9 cellular contexts compared by ENCODE assay signal in the genomic region with DNA sequence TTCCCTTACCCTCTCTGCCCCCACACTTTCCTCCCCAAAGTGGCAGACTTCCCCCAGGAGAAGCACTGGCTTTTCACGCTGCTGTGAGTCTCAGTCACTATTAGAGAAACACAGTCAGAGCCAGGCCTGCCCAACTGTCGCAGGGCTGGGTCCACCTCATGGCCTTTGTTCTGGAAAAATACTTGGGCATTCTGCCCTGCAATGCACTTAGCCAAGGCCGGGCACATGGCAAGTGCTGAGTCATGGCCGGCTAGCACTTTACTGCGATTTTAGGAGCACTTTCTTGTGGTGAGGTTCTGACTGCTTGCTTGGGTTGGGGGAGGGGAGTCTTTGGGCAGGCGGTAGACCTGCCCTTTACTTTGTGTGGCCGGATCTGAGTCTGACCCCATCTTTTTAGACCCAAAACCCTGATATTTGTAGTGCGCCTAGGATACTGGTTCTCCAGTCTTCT. TPM values are rescaled to one million over a fixed set of nuclear protein-coding genes. Genes with fewer than 3 reads are reported as not detected.
DNase-seq lines count a peak whose midpoint lies in the region; ATAC-seq and TF ChIP-seq lines count a peak whose summit lies in the region.
"Had no signal": no experiment of that assay in that cellular context is flagged by ENCODE, and none has a peak within 500 bp of the region (broad histone marks: within the 10 kb centered on the region; RNA-seq: fewer than 3 reads in every experiment).

No MANE protein-coding gene starts in this region.

- H3K27me3 ChIP-seq in CD8-positive, alpha-beta memory T cell (ENCODE audit: insufficient read depth, low read length, poor library complexity, severe bottlenecking), result no peaks in the 10 kb centered on the region
- H3K27me3 ChIP-seq in subcutaneous abdominal adipose tissue (ENCODE audit: control insufficient read depth in 5 of 5, insufficient read depth in 4 of 5, low read length in 5 of 5), result peaks cover 0 to 3% (median 0%) of the 10 kb centered on the region in 5 donors
- H3K27me3 ChIP-seq in CD4-positive, alpha-beta memory T cell (ENCODE audit: insufficient read depth, low read length), result no peaks in the 10 kb centered on the region
- no peaks in the 10 kb centered on the region for H3K27me3 ChIP-seq in BE2C

- no peak overlapping the region for H3K27ac Mint-ChIP-seq in CD8-positive, alpha-beta memory T cell
- peak overlapping the region; percentile 90 for H3K27ac Mint-ChIP-seq in chondrocyte (ENCODE audit: unreplicated experiment)
- no peak overlapping the region for H3K27ac Mint-ChIP-seq in CD4-positive, alpha-beta memory T cell

- no peaks in the 10 kb centered on the region for H3K27me3 Mint-ChIP-seq in CD8-positive, alpha-beta memory T cell
- no peaks in the 10 kb centered on the region for H3K27me3 Mint-ChIP-seq in chondrocyte (ENCODE audit: low read depth)
- H3K27me3 Mint-ChIP-seq in CD4-positive, alpha-beta memory T cell, result no peaks in the 10 kb centered on the region
- H3K27me3 Mint-ChIP-seq: naive B cell had no signal

- DNase-seq in CD8-positive, alpha-beta memory T cell, result no peak
- DNase-seq in MV-4-11 (lab: John Stamatoyannopoulos, UW) (peak; percentile 63), chondrocyte (ENCODE audit: low spot score) (no peak), left colon (peak; percentile 81 to 91), BE2C (no peak)
- DNase-seq in CD4-positive, alpha-beta memory T cell, result no peak
- DNase-seq in central memory CD4-positive, alpha-beta T cell, result no peak
- DNase-seq: naive B cell had no signal

- CTCF ChIA-PET in CD8-positive, alpha-beta memory T cell (lab: Charles Lee), result no interaction called here
- CTCF ChIA-PET in CD4-positive, alpha-beta memory T cell (lab: Charles Lee; ENCODE audit: partially characterized antibody), result no interaction called here

- H3K4me1 ChIP-seq in CD8-positive, alpha-beta memory T cell (ENCODE audit: insufficient read depth, low read length), result no peaks in the 10 kb centered on the region
- H3K4me1 ChIP-seq in subcutaneous abdominal adipose tissue (ENCODE audit: control insufficient read depth in 5 of 5, insufficient read depth in 5 of 5, low read length in 5 of 5) (peaks cover 38 to 88% (median 77%) of the 10 kb centered on the region in 5 donors), BE2C (peaks cover 11% of the 10 kb centered on the region)
- no peaks in the 10 kb centered on the region for H3K4me1 ChIP-seq in CD4-positive, alpha-beta memory T cell (ENCODE audit: insufficient read depth, low read length)

- intact Hi-C loops in left colon (cut with DNase I, micrococcal nuclease), result no loop called here
- intact Hi-C loops in CD4-positive, alpha-beta memory T cell (cut with micrococcal nuclease), result no loop called here

- no peaks in the 10 kb centered on the region for H3K9me3 ChIP-seq in CD8-positive, alpha-beta memory T cell (ENCODE audit: low read length)
- H3K9me3 ChIP-seq in subcutaneous abdominal adipose tissue (ENCODE audit: control insufficient read depth in 5 of 5, low read length in 5 of 5) (no peaks in the 10 kb centered on the region), BE2C (no peaks in the 10 kb centered on the region)
- H3K9me3 ChIP-seq in CD4-positive, alpha-beta memory T cell (ENCODE audit: control insufficient read depth in 1 of 2, low read length in 2 of 2), result no peaks in the 10 kb centered on the region

- no peak for TF ChIP-seq CTCF in chondrocyte (IDR thresholded peaks at IDR 0.05)
- no peak for TF ChIP-seq CTCF in BE2C (IDR thresholded peaks at IDR 0.05; ENCODE audit: low read depth, low read length)

- POLR2A ChIA-PET in CD8-positive, alpha-beta memory T cell (lab: Charles Lee), result no interaction called here
- POLR2A ChIA-PET in CD4-positive, alpha-beta memory T cell (lab: Charles Lee; ENCODE audit: partially characterized antibody), result interaction anchor here (1.4 kb wide), 1 partner anchor 40 kb away, joined by 5 read pairs; the partner anchor contains the start of gene SRP9

- H3K27ac ChIP-seq in CD8-positive, alpha-beta memory T cell (ENCODE audit: low read depth, low read length), result peak overlapping the region; percentile 4
- H3K27ac ChIP-seq in subcutaneous abdominal adipose tissue (ENCODE audit: low read depth, low read length), result peak overlapping the region; percentile 91
- H3K27ac ChIP-seq in CD4-positive, alpha-beta memory T cell (ENCODE audit: low read depth, low read length), result no peak overlapping the region

- H3K36me3 Mint-ChIP-seq in CD8-positive, alpha-beta memory T cell, result no peaks in the 10 kb centered on the region
- H3K36me3 Mint-ChIP-seq in chondrocyte (ENCODE audit: low read depth), result peaks cover 2% of the 10 kb centered on the region
- H3K36me3 Mint-ChIP-seq in CD4-positive, alpha-beta memory T cell, result no peaks in the 10 kb centered on the region
- H3K36me3 Mint-ChIP-seq: naive B cell had no signal

- H3K4me3 Mint-ChIP-seq in CD8-positive, alpha-beta memory T cell, result no peak overlapping the region
- H3K4me3 Mint-ChIP-seq in chondrocyte (ENCODE audit: unreplicated experiment), result no peak overlapping the region
- H3K4me3 Mint-ChIP-seq in CD4-positive, alpha-beta memory T cell, result no peak overlapping the region
- H3K4me3 Mint-ChIP-seq: naive B cell had no signal

- peak overlapping the region; percentile 48 to 97 (median 69) for H3K9ac ChIP-seq in subcutaneous abdominal adipose tissue (ENCODE audit: low read length in 5 of 5)

- H3K36me3 ChIP-seq in CD8-positive, alpha-beta memory T cell (ENCODE audit: insufficient read depth, low read length), result no peaks in the 10 kb centered on the region
- peaks cover 2 to 10% (median 3%) of the 10 kb centered on the region in 5 donors for H3K36me3 ChIP-seq in subcutaneous abdominal adipose tissue (ENCODE audit: control insufficient read depth in 5 of 5, insufficient read depth in 5 of 5, low read length in 5 of 5)
- no peaks in the 10 kb centered on the region for H3K36me3 ChIP-seq in CD4-positive, alpha-beta memory T cell (ENCODE audit: insufficient read depth, low read length)
- H3K36me3 ChIP-seq in BE2C, result no peaks in the 10 kb centered on the region

- no peak overlapping the region for H3K4me3 ChIP-seq in CD8-positive, alpha-beta memory T cell (ENCODE audit: low read length)
- H3K4me3 ChIP-seq in subcutaneous abdominal adipose tissue (ENCODE audit: low read depth in 1 of 5, low read length in 5 of 5) (peak overlapping the region; percentile 1 to 39 (median 34)), BE2C (ENCODE audit: low read depth, low read length) (no peak overlapping the region)
- H3K4me3 ChIP-seq in CD4-positive, alpha-beta memory T cell (ENCODE audit: low read length in 2 of 2), result no peak overlapping the region

- no peaks in the 10 kb centered on the region for H3K4me1 Mint-ChIP-seq in CD8-positive, alpha-beta memory T cell
- H3K4me1 Mint-ChIP-seq in chondrocyte (ENCODE audit: low read depth), result peaks cover 57% of the 10 kb centered on the region
- H3K4me1 Mint-ChIP-seq in CD4-positive, alpha-beta memory T cell, result peaks cover 0 to 1% (median 0%) of the 10 kb centered on the region in 4 donors

- no peaks in the 10 kb centered on the region for H3K9me3 Mint-ChIP-seq in CD8-positive, alpha-beta memory T cell
- no peaks in the 10 kb centered on the region for H3K9me3 Mint-ChIP-seq in chondrocyte (ENCODE audit: low read depth)
- H3K9me3 Mint-ChIP-seq in CD4-positive, alpha-beta memory T cell, result no peaks in the 10 kb centered on the region
- H3K9me3 Mint-ChIP-seq: naive B cell had no signal

- peak; percentile 91 for ATAC-seq in left colon

RNA-seq across cellular contexts. Expression of gene EPHX1, which starts 7.7 kb away (rescaled TPM):
- 1 to 10 TPM; 2.2 to 3.0 TPM for total RNA-seq in CD8-positive, alpha-beta memory T cell
- 1.8 TPM for polyA plus RNA-seq in CD8-positive, alpha-beta memory T cell
- total RNA-seq in chondrocyte (61.8 to 69.1 TPM (median 67.0 TPM) in 3 replicates), left colon (10 to 100 TPM; 59.3 to 67.3 TPM)
- 1 to 10 TPM; 2.1 to 3.0 TPM for total RNA-seq in CD4-positive, alpha-beta memory T cell
- polyA plus RNA-seq in CD4-positive, alpha-beta memory T cell, result under 1 TPM; 0.34 to 0.56 TPM
- 19.8 TPM for polyA plus RNA-seq in BE2C (2012; ENCODE audit: insufficient read depth, insufficient read length, low read depth)

RNA-seq across cellular contexts. Expression of gene SRP9, which starts 40.0 kb away (rescaled TPM):
- total RNA-seq in CD8-positive, alpha-beta memory T cell, result 100 to 1,000 TPM; 339 TPM
- 293 TPM for polyA plus RNA-seq in CD8-positive, alpha-beta memory T cell
- total RNA-seq in chondrocyte, result 190 to 207 TPM (median 200 TPM) in 3 replicates
- 100 to 1,000 TPM; 186 to 202 TPM for total RNA-seq in left colon
- 100 to 1,000 TPM; 141 to 151 TPM for total RNA-seq in CD4-positive, alpha-beta memory T cell
- polyA plus RNA-seq in CD4-positive, alpha-beta memory T cell, result 100 to 1,000 TPM; 290 to 500 TPM
- polyA plus RNA-seq in BE2C (2012; ENCODE audit: insufficient read depth, insufficient read length, low read depth), result 555 TPM

Comparison
In these comparisons a context has a peak if more than half of its experiments do, and no peak if none do; other contexts are left out.
1. DNase-seq: peak in MV-4-11 (single experiment) and left colon (2 of 2); none in CD8-positive, alpha-beta memory T cell (0 of 5), chondrocyte (single experiment), CD4-positive, alpha-beta memory T cell (0 of 5), BE2C (single experiment) and central memory CD4-positive, alpha-beta T cell (single experiment).
2. H3K4me3 ChIP-seq: peak in subcutaneous abdominal adipose tissue (5 of 5); none in CD8-positive, alpha-beta memory T cell (single experiment), CD4-positive, alpha-beta memory T cell (0 of 2) and BE2C (single experiment).
3. RNA of gene EPHX1, which starts 7.7 kb away (total RNA-seq): 61.8 to 69.1 TPM in chondrocyte and 59.3 to 67.3 TPM in left colon; 2.1 to 3.0 TPM in CD4-positive, alpha-beta memory T cell and 2.2 to 3.0 TPM in CD8-positive, alpha-beta memory T cell; every median in the first group is over 10 times any median in the second.